In the genomic region with DNA sequence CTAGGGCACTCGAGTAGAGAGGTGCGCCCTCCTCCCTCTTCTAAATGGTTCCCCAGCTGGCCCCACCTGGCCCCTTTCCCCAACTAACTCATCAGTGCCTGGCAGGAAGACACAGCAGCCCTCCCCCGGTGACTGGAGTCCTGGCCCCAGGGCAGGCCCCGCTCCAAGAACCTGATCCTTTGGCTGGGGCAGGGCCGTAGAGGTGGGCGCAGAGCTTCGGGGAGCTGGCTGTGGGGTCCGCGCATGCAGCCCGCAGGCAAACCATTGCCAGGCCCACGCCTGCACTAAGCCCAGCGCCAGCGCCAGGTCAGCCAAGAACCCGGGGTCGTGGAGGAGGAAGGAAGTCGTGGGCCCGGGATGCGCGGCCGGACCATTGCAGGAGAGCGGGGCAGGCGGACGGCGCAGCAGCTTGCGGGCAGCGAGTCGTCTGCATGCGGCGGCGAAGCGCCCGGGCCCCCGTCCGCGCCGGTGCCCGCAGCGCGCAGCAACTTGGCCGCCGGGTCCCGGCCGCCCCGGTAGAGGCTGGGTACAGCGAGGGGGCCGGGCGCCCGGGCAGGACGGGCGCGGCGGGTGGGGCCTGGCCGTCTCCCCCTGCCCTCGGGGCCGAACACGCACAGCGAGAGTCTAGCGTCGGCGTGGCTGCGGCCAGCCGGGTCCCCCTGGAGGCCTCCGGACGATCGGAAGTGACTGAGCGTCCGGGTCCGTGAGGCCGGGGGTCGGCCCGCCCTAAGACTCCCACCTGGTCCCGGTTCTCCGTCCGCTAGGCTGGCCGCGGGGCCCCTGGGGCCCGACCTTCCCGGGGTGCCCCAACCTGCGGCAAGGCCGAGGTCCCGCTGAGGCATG, we compare ENCODE assay signal across 1 cellular context.
A peak's percentile ranks its signal among the peaks of the same experiment; 100 is the strongest.
TF ChIP-seq lines count a peak whose summit lies in the region.

No MANE protein-coding gene starts in this region.

TF ChIP-seq in K562, 482 proteins besides CTCF, POLR2A, EP300 and RAD21:
- TF ChIP-seq POLR2G (IDR thresholded peaks at IDR 0.05; ENCODE audit: low read depth, low read length) = peak; percentile 14; the same call in 1 of the 2 replicates
- no peak for TF ChIP-seq HNRNPLL (IDR thresholded peaks at IDR 0.05; ENCODE audit: low read depth, low read length, poor library complexity, severe bottlenecking)
